ENCODE assay signal across 19 cellular contexts in the genomic region with DNA sequence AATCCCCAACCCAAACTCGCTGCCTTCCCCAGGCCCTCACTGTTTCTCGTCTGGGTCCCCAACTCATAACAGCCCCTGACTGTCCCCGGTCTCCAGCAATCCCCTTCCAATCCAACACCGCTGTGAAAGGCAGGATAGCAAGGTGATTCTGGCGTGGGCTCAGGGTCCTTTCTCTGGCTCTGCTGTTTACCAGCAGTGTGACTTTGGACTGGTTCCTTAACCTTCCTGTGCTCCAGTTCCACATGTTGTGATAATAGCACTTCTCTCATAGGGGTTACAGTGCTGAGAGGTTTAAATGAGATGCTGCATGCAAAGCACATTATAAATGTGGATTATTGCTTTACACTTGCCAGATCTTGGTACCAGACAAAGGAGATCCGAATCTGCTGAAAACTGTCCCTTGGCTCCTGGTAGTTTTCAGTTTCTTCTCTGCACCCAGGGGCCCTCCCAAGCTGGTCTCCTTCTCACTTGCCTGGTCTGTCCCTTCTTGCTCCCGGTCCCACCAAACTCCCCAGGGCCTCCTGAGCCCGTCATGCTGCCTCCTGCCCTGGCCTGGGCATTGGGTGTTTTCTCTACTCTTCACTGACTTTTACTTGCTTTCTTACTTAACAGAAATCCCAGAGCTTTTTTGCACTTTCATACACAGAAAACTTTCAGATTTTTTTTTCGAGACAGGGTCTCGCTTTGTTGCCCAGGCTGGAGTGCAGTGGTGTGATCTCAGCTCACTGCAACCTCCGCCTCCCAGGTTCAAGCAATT. TPM values are rescaled to one million over a fixed set of nuclear protein-coding genes. Genes with fewer than 3 reads are reported as not detected.
DNase-seq lines count a peak whose midpoint lies in the region; ATAC-seq, FAIRE-seq and TF ChIP-seq lines count a peak whose summit lies in the region.
"Had no signal": no experiment of that assay in that cellular context is flagged by ENCODE, and none has a peak within 500 bp of the region (broad histone marks: within the 10 kb centered on the region; RNA-seq: fewer than 3 reads in every experiment).

No MANE protein-coding gene starts in this region.

- H3K4me1 ChIP-seq in Caco-2: peaks cover 67% of the 10 kb centered on the region

- H3K36me3 Mint-ChIP-seq in Caco-2 (ENCODE audit: insufficient read depth, unreplicated experiment): peaks cover 12% of the 10 kb centered on the region
- H3K36me3 Mint-ChIP-seq in activated T-helper 17 cell treated with anti-CD3 and anti-CD28 coated beads, Interleukin-2, amount 50 U/mL, for 72 hours (ENCODE audit: low read depth): no peaks in the 10 kb centered on the region
- no peaks in the 10 kb centered on the region for H3K36me3 Mint-ChIP-seq in nephron progenitor cell (ENCODE audit: low read depth)

- no peak for ATAC-seq in activated T-helper 17 cell treated with anti-CD3 and anti-CD28 coated beads, Interleukin-2, amount 50 U/mL, for 72 hours (replicated peaks)
- no peak for ATAC-seq in GM21576 (IDR thresholded peaks at IDR 0.05; ENCODE audit: unreplicated experiment)
- ATAC-seq: left lobe of liver had no signal

- H3K27me3 Mint-ChIP-seq in Caco-2 (ENCODE audit: insufficient read depth, unreplicated experiment): no peaks in the 10 kb centered on the region
- H3K27me3 Mint-ChIP-seq in activated T-helper 17 cell treated with anti-CD3 and anti-CD28 coated beads, Interleukin-2, amount 50 U/mL, for 72 hours: no peaks in the 10 kb centered on the region
- H3K27me3 Mint-ChIP-seq in nephron progenitor cell (ENCODE audit: low read depth, poor library complexity): peaks cover 9% of the 10 kb centered on the region

- H3K4me3 Mint-ChIP-seq in Caco-2 (ENCODE audit: unreplicated experiment) (no peak overlapping the region), nephron progenitor cell (no peak overlapping the region)
- H3K4me3 Mint-ChIP-seq in activated T-helper 17 cell treated with anti-CD3 and anti-CD28 coated beads, Interleukin-2, amount 50 U/mL, for 72 hours: no peak overlapping the region
- H3K4me3 Mint-ChIP-seq: endodermal cell had no signal

- H3K4me3 ChIP-seq in Caco-2 (ENCODE audit: low read depth, low read length): no peak overlapping the region
- H3K4me3 ChIP-seq: MG63, SJSA1 had no signal

- no TSS peak for BruUV-seq in Caco-2 (replicated peaks; lab: Mats Ljungman, UMichigan)

- TF ChIP-seq CTCF in Caco-2 (IDR thresholded peaks at IDR 0.05; ENCODE audit: insufficient read depth in 1 of 2, low read depth in 1 of 2, low read length in 1 of 2, severe bottlenecking in 1 of 2, unreplicated experiment in 1 of 2): no peak
- TF ChIP-seq CTCF in nephron progenitor cell (IDR thresholded peaks at IDR 0.05): no peak
- no peak for TF ChIP-seq CTCF in GM13977 (IDR thresholded peaks at IDR 0.05; ENCODE audit: extremely low read depth, insufficient read depth, missing control alignments)

- POLR2A ChIA-PET in Caco-2 (lab: Charles Lee): no interaction called here

- CTCF ChIA-PET in Caco-2 (lab: Charles Lee): interaction anchor here (0.6 kb wide), 1 partner anchor 20 kb away, joined by 3 read pairs; no protein-coding TSS in a partner anchor

- in situ Hi-C loops in GM13977 (cut with MboI; ENCODE audit: low pct_unique_long_range_greater_than_20kb, low sequenced_read_pairs, unreplicated experiment): no loop called here

- H3K27me3 ChIP-seq in Caco-2 (replicated peaks; ENCODE audit: control insufficient read depth, insufficient read depth, low read length): no peaks in the 10 kb centered on the region
- H3K27me3 ChIP-seq: MG63, SJSA1 had no signal

- H3K27ac Mint-ChIP-seq in Caco-2 (ENCODE audit: unreplicated experiment) (peak overlapping the region; percentile 77), nephron progenitor cell (peak overlapping the region; percentile 52)
- H3K27ac Mint-ChIP-seq in activated T-helper 17 cell treated with anti-CD3 and anti-CD28 coated beads, Interleukin-2, amount 50 U/mL, for 72 hours: peak overlapping the region; percentile 70
- H3K27ac Mint-ChIP-seq: endodermal cell had no signal

- H3K9me3 Mint-ChIP-seq in Caco-2 (ENCODE audit: unreplicated experiment) (no peaks in the 10 kb centered on the region), nephron progenitor cell (no peaks in the 10 kb centered on the region)
- H3K9me3 Mint-ChIP-seq in activated T-helper 17 cell treated with anti-CD3 and anti-CD28 coated beads, Interleukin-2, amount 50 U/mL, for 72 hours: no peaks in the 10 kb centered on the region
- H3K9me3 Mint-ChIP-seq: endodermal cell had no signal

- H3K4me1 Mint-ChIP-seq in Caco-2 (ENCODE audit: low read depth, unreplicated experiment) (peaks cover 78% of the 10 kb centered on the region), nephron progenitor cell (peaks cover 71% of the 10 kb centered on the region)
- H3K4me1 Mint-ChIP-seq in activated T-helper 17 cell treated with anti-CD3 and anti-CD28 coated beads, Interleukin-2, amount 50 U/mL, for 72 hours: peaks cover 49% of the 10 kb centered on the region

- intact Hi-C loops in Caco-2 (cut with micrococcal nuclease; ENCODE audit: unreplicated experiment): no loop called here

- FAIRE-seq in GM18507 (lab: Jason Lieb, UNC): peak; percentile 71

- no peaks in the 10 kb centered on the region for H3K36me3 ChIP-seq in Caco-2 (ENCODE audit: control insufficient read depth, insufficient read depth, low read length)
- H3K36me3 ChIP-seq: MG63, SJSA1 had no signal

- no peaks in the 10 kb centered on the region for H3K9me3 ChIP-seq in Caco-2
- H3K9me3 ChIP-seq: MG63, SJSA1 had no signal

- DNase-seq in Caco-2 (no peak), GM18507 (ENCODE audit: extremely low spot score, insufficient read length, low read depth) (no peak), nephron progenitor cell (no peak), GM13977 (ENCODE audit: low spot score) (no peak)
- no peak for DNase-seq in activated CD4-positive, CD25-positive, alpha-beta regulatory T cell treated with anti-CD3 and anti-CD28 coated beads, Interleukin-2, amount 50 U/mL, for 72 hours
- DNase-seq: C1 segment of cervical spinal cord, caudate nucleus, DMS79 treated with DMSO at 0.1 percent for 48 hours, endodermal cell, NCI-H187, NCI-H510A treated with DMSO at 0.1 percent for 48 hours had no signal

RNA-seq across cellular contexts. Expression of a gene that starts 26.8 kb away (rescaled TPM):
- total RNA-seq in Caco-2 (2022): 0.56 TPM in 1 of 2 replicates, not detected in the other
- total RNA-seq in activated T-helper 17 cell treated with anti-CD3 and anti-CD28 coated beads, Interleukin-2, amount 50 U/mL, for 72 hours: not detected
- total RNA-seq: H4, OCI-LY7, temporal lobe had no signal

RNA-seq across cellular contexts. Expression of a gene that starts 39.5 kb away (rescaled TPM):
- total RNA-seq in Caco-2 (2022): 31.4 and 38.1 TPM in 2 replicates
- total RNA-seq in activated T-helper 17 cell treated with anti-CD3 and anti-CD28 coated beads, Interleukin-2, amount 50 U/mL, for 72 hours: 10 to 100 TPM; 11.7 to 44.9 TPM
